ENCODE assay signal across 1 cellular context in genomic region chr1:113057006-113057405, GRCh38.
TF ChIP-seq lines count a peak whose summit lies in the region.

No MANE protein-coding gene starts in this region.

TF ChIP-seq in GM23338, 12 proteins besides CTCF, POLR2A, EP300 and RAD21 (continued from another document):
- TF ChIP-seq ZNF462 (CRISPR knock-in tag; IDR thresholded peaks at IDR 0.05): no peak
- no peak for TF ChIP-seq ZNF331 (CRISPR knock-in tag; IDR thresholded peaks at IDR 0.05; ENCODE audit: low read depth)
- TF ChIP-seq POLR2AphosphoS5 (IDR thresholded peaks at IDR 0.05; ENCODE audit: low read depth): no peak
- TF ChIP-seq NANOG (IDR thresholded peaks at IDR 0.05; ENCODE audit: borderline replicate concordance): no peak
- no peak for TF ChIP-seq CREB1 (CRISPR knock-in tag; IDR thresholded peaks at IDR 0.05; ENCODE audit: low read depth)
- TF ChIP-seq, protein P1, sequence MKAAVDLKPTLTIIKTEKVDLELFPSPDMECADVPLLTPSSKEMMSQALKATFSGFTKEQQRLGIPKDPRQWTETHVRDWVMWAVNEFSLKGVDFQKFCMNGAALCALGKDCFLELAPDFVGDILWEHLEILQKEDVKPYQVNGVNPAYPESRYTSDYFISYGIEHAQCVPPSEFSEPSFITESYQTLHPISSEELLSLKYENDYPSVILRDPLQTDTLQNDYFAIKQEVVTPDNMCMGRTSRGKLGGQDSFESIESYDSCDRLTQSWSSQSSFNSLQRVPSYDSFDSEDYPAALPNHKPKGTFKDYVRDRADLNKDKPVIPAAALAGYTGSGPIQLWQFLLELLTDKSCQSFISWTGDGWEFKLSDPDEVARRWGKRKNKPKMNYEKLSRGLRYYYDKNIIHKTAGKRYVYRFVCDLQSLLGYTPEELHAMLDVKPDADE (IDR thresholded peaks at IDR 0.05): no peak
- no peak for TF ChIP-seq STAT1 (IDR thresholded peaks at IDR 0.05; ENCODE audit: unreplicated experiment)
- TF ChIP-seq EZH2phosphoT487 (IDR thresholded peaks at IDR 0.05; ENCODE audit: unreplicated experiment): no peak
- no peak for TF ChIP-seq ZNF114 (CRISPR knock-in tag; IDR thresholded peaks at IDR 0.05)
